ENCODE assay signal across 8 cellular contexts in the genomic region with DNA sequence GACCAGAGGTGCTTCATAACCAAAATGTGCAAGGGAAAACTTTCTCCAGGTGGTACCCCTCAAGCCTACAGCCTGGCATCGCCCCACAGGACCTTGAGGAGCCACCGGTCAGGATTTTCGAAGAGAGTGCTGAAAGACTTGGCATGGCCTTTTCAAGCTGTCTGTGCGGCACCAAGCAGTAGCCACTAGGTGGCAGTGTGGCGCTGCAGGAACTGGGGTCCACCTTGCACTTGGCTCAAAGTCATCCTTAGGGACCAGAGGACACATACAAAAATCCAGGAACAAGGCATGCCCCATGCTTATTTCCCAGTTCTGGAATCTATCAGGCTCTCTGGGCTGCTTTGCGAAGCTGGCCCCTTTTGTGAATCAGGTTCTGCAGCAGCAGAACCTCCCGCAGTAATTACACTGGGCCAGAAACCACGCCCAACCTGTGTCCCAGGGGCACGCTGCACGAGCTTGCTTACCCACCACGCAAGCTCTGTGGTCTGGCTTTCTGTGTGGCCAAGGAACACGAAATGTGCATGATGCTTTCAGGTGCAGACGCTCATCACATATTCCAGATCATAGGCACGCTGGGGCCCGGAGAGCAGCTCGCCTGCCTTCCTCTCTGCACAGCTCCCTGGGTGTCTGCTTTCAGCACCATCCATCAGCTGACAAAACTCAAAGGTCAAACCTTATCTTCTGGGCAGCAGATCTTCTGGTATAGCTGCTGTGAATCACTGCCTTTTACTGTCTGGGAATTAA.
DNase-seq lines count a peak whose midpoint lies in the region; ATAC-seq and TF ChIP-seq lines count a peak whose summit lies in the region.

No MANE protein-coding gene starts in this region.

- no peaks in the 10 kb centered on the region for H3K4me1 ChIP-seq in CD8-positive, alpha-beta memory T cell (ENCODE audit: insufficient read depth, low read length)
- no peaks in the 10 kb centered on the region for H3K4me1 ChIP-seq in foreskin keratinocyte

- H3K9me3 Mint-ChIP-seq in CD8-positive, alpha-beta memory T cell: no peaks in the 10 kb centered on the region

- peak; percentile 94 for TF ChIP-seq CTCF in foreskin keratinocyte (conservative IDR thresholded peaks at IDR 0.05)

- no peak overlapping the region for H3K4me3 ChIP-seq in CD8-positive, alpha-beta memory T cell (ENCODE audit: low read length)

- H3K36me3 ChIP-seq in CD8-positive, alpha-beta memory T cell (ENCODE audit: insufficient read depth, low read length): no peaks in the 10 kb centered on the region

- H3K27ac Mint-ChIP-seq in CD8-positive, alpha-beta memory T cell: peak overlapping the region in 1 of 8 donors; percentile 19

- H3K4me1 Mint-ChIP-seq in CD8-positive, alpha-beta memory T cell: no peaks in the 10 kb centered on the region

- POLR2A ChIA-PET in CD8-positive, alpha-beta memory T cell (lab: Charles Lee): no interaction called here

- H3K4me3 Mint-ChIP-seq in CD8-positive, alpha-beta memory T cell: no peak overlapping the region

- no peaks in the 10 kb centered on the region for H3K9me3 ChIP-seq in CD8-positive, alpha-beta memory T cell (ENCODE audit: low read length)

- H3K36me3 Mint-ChIP-seq in CD8-positive, alpha-beta memory T cell: peaks cover 0 to 23% (median 5%) of the 10 kb centered on the region in 3 donors

- CTCF ChIA-PET in CD8-positive, alpha-beta memory T cell (lab: Charles Lee): interaction anchor here (0.6 to 4.7 kb wide), 32 partner anchors 10 to 1350 kb away, joined by 3 to 30 read pairs (median 5); a partner anchor contains a TSS

- no peak overlapping the region for H3K27ac ChIP-seq in CD8-positive, alpha-beta memory T cell (ENCODE audit: low read depth, low read length)
- H3K27ac ChIP-seq in foreskin keratinocyte: no peak overlapping the region

- H3K27me3 Mint-ChIP-seq in CD8-positive, alpha-beta memory T cell: peaks cover 6 to 21% of the 10 kb centered on the region in 2 donors

- H3K27me3 ChIP-seq in CD8-positive, alpha-beta memory T cell (ENCODE audit: insufficient read depth, low read length, poor library complexity, severe bottlenecking): no peaks in the 10 kb centered on the region
- peaks cover 7% of the 10 kb centered on the region for H3K27me3 ChIP-seq in foreskin keratinocyte

- DNase-seq in CD8-positive, alpha-beta memory T cell: peak; percentile 51 to 81 (median 61)
- DNase-seq in LHCN-M2 (ENCODE audit: low read depth): peak; percentile 64
- peak; percentile 42 for DNase-seq in SHP77 treated with DMSO at 0.1 percent for 48 hours (lab: John Stamatoyannopoulos, UW)
- peak; percentile 49 for DNase-seq in activated T-helper 9 cell treated with anti-CD3 and anti-CD28 coated beads, Interleukin-2, amount 50 U/mL, for 16 hours (ENCODE audit: low read depth)
- peak; percentile 21 to 45 for DNase-seq in foreskin keratinocyte
- peak; percentile 80 for DNase-seq in occipital lobe (lab: John Stamatoyannopoulos, UW)
- DNase-seq in superior temporal gyrus (ENCODE audit: extremely low spot score): peak; percentile 96

- ATAC-seq in GM19452 (IDR thresholded peaks at IDR 0.05; ENCODE audit: unreplicated experiment): peak; percentile 57
- ATAC-seq in foreskin keratinocyte: peak; percentile 74

Comparison
In these comparisons a context has a peak if more than half of its experiments do, and no peak if none do; other contexts are left out.
1. DNase-seq: peak in every context shown above with its lines; median percentile 96 in superior temporal gyrus; 80 in occipital lobe; 64 in LHCN-M2; 61 in CD8-positive, alpha-beta memory T cell; 49 in activated T-helper 9 cell treated with anti-CD3 and anti-CD28 coated beads, Interleukin-2, amount 50 U/mL, for 16 hours; 42 in SHP77 treated with DMSO at 0.1 percent for 48 hours; 33 in foreskin keratinocyte.